8 cellular contexts compared by ENCODE assay signal in the genomic region with DNA sequence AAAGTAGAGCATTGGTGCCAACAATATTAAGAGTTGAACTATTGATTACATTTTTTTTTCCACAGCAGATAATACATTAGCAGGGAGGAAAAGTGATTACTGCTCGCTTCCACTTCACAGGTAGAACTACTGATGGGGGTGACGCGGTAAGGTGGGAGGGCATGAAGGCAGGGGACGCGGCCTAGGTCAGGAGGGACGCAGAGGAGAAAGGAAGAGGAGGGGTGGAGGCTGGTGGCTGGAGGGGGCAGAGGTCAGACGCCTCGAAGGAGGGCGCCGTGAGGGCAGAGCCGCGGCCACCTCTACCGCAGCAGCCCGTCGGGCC. TPM values are rescaled to one million over a fixed set of nuclear protein-coding genes. Genes with fewer than 3 reads are reported as not detected.
DNase-seq lines count a peak whose midpoint lies in the region; ATAC-seq and TF ChIP-seq lines count a peak whose summit lies in the region.

No MANE protein-coding gene starts in this region.

- H2AFZ ChIP-seq in ACC112 (ENCODE audit: low read length, unreplicated experiment) = no peak overlapping the region

- peak overlapping the region; percentile 36 to 88 (median 85) for H3K27ac Mint-ChIP-seq in brain

- H3K36me3 ChIP-seq in ACC112 (ENCODE audit: insufficient read depth, low read length) (no peaks in the 10 kb centered on the region), mucosa of descending colon (ENCODE audit: low read depth) (no peaks in the 10 kb centered on the region)

- H3K79me2 ChIP-seq in ACC112 (ENCODE audit: control insufficient read depth, insufficient read depth, low read length, unreplicated experiment) = no peaks in the 10 kb centered on the region

- H3K4me1 ChIP-seq in ACC112 (ENCODE audit: control insufficient read depth, insufficient read depth, low read length, unreplicated experiment) (peaks cover 13% of the 10 kb centered on the region), mucosa of descending colon (ENCODE audit: low read depth) (peaks cover 7% of the 10 kb centered on the region)

- peaks cover 26% of the 10 kb centered on the region for H3K27me3 Mint-ChIP-seq in brain

- H3K27me3 ChIP-seq in ACC112 (ENCODE audit: insufficient read depth, low read length) = no peaks in the 10 kb centered on the region

- no peaks in the 10 kb centered on the region for H3K9me3 ChIP-seq in mucosa of descending colon

- H3K9me3 Mint-ChIP-seq in brain = no peaks in the 10 kb centered on the region

- ATAC-seq in mucosa of descending colon (no peak), HG03097 (IDR thresholded peaks at IDR 0.05; ENCODE audit: low FRiP score, unreplicated experiment) (no peak), GM19397 (IDR thresholded peaks at IDR 0.05; ENCODE audit: unreplicated experiment) (no peak)

- no peak overlapping the region for H3K27ac ChIP-seq in ACC112 (ENCODE audit: low read depth, low read length)

- TF ChIP-seq CTCF in HFF-Myc (IDR thresholded peaks at IDR 0.05; ENCODE audit: low read depth, low read length, missing control alignments) (no peak), brain (conservative IDR thresholded peaks at IDR 0.05) (no peak), mucosa of descending colon (IDR thresholded peaks at IDR 0.05) (no peak), GM20000 (IDR thresholded peaks at IDR 0.05; ENCODE audit: extremely low read depth, missing control alignments) (no peak)

- H3K4me3 Mint-ChIP-seq in brain = peak overlapping the region; percentile 82 to 90 (median 86)

- intact Hi-C loops in mucosa of descending colon (cut with DNase I, micrococcal nuclease) = no loop called here

- peak overlapping the region; percentile 78 for H3K4me3 ChIP-seq in ACC112 (ENCODE audit: low read depth, low read length)
- H3K4me3 ChIP-seq in HFF-Myc (replicated peaks; ENCODE audit: low read depth, low read length) = peak overlapping the region; percentile 57
- peak overlapping the region; percentile 64 for H3K4me3 ChIP-seq in mucosa of descending colon

- H3K36me3 Mint-ChIP-seq in brain = no peaks in the 10 kb centered on the region

- H3K4me1 Mint-ChIP-seq in brain = peaks cover 33% of the 10 kb centered on the region

- DNase-seq in HFF-Myc (ENCODE audit: extremely low read depth, low read depth) = no peak
- DNase-seq in mucosa of descending colon = no peak
- DNase-seq in anterior cingulate cortex (lab: John Stamatoyannopoulos, UW) = no peak
- no peak for DNase-seq in GM20000 (ENCODE audit: low spot score)

RNA-seq across cellular contexts. Expression of gene B3GLCT, which starts 0.3 kb away (rescaled TPM):
- polyA plus RNA-seq in brain (ENCODE audit: insufficient read depth, low read depth, low replicate concordance) = 3.3 TPM
- total RNA-seq in mucosa of descending colon = 1 to 10 TPM; 3.1 to 5.1 (median 4.0) TPM

RNA-seq across cellular contexts. Expression of gene HSPH1, which starts 37.8 kb away (rescaled TPM):
- polyA plus RNA-seq in brain (ENCODE audit: insufficient read depth, low read depth, low replicate concordance) = 52.4 TPM
- 10 to 100 TPM; 24.3 to 80.0 (median 44.0) TPM for total RNA-seq in mucosa of descending colon
